In genomic region chr19:1796395-1797142, GRCh38 we compare ENCODE assay signal across 15 cellular contexts. TPM values are rescaled to one million over a fixed set of nuclear protein-coding genes. Genes with fewer than 3 reads are reported as not detected.
A peak's percentile ranks its signal among the peaks of the same experiment; 100 is the strongest.
DNase-seq lines count a peak whose midpoint lies in the region; ATAC-seq, FAIRE-seq and TF ChIP-seq lines count a peak whose summit lies in the region.
"Had no signal": no experiment of that assay in that cellular context is flagged by ENCODE, and none has a peak within 500 bp of the region (broad histone marks: within the 10 kb centered on the region; RNA-seq: fewer than 3 reads in every experiment).

No MANE protein-coding gene starts in this region.

- no peak overlapping the region for H2AFZ ChIP-seq in astrocyte (ENCODE audit: low read depth, low read length)

- H3K9ac ChIP-seq in NT2/D1 (ENCODE audit: insufficient read length, low read depth) (peak overlapping the region; percentile 18), astrocyte (ENCODE audit: low read length) (no peak overlapping the region), skeletal muscle satellite cell (ENCODE audit: low read depth, low read length) (no peak overlapping the region)

- DNase-seq in DMS53 (lab: John Stamatoyannopoulos, UW) (peak; percentile 27), DMS53 treated with DMSO at 0.1 percent for 48 hours (lab: John Stamatoyannopoulos, UW; ENCODE audit: unreplicated experiment) (no peak), NT2/D1 (ENCODE audit: low read depth, low spot score) (no peak), astrocyte (ENCODE audit: low read depth) (no peak), hippocampal formation (lab: John Stamatoyannopoulos, UW) (no peak), substantia nigra (lab: John Stamatoyannopoulos, UW) (no peak)
- DNase-seq: NCI-H2029 treated with DMSO at 0.1 percent for 48 hours, NCI-H510A, SIG-M5 had no signal

- no peak for FAIRE-seq in astrocyte (lab: Jason Lieb, UNC)

- H3K27me3 ChIP-seq in NT2/D1 (ENCODE audit: insufficient read depth, insufficient read length) (no peaks in the 10 kb centered on the region), astrocyte (ENCODE audit: insufficient read depth, low read length) (no peaks in the 10 kb centered on the region), skeletal muscle satellite cell (ENCODE audit: control insufficient read depth, insufficient read depth, low read length) (peaks cover 9% of the 10 kb centered on the region)

- H3K4me3 Mint-ChIP-seq in astrocyte (ENCODE audit: unreplicated experiment), result no peak overlapping the region
- H3K4me3 Mint-ChIP-seq: CD8-positive, alpha-beta memory T cell; H9 had no signal

- TF ChIP-seq CTCF in astrocyte (IDR thresholded peaks at IDR 0.05; ENCODE audit: insufficient read depth, low read depth, low read length), result no peak

- no peaks in the 10 kb centered on the region for H3K9me3 Mint-ChIP-seq in astrocyte (ENCODE audit: unreplicated experiment)
- H3K9me3 Mint-ChIP-seq: CD8-positive, alpha-beta memory T cell had no signal

- H3K4me1 Mint-ChIP-seq in astrocyte (ENCODE audit: low read depth, unreplicated experiment), result no peaks in the 10 kb centered on the region

- H4K20me1 ChIP-seq in astrocyte (ENCODE audit: insufficient read depth, low read length), result no peaks in the 10 kb centered on the region

- H3K36me3 ChIP-seq in NT2/D1 (ENCODE audit: insufficient read depth, insufficient read length, low read length) (peaks cover 5% of the 10 kb centered on the region), astrocyte (ENCODE audit: insufficient read depth, low read length) (no peaks in the 10 kb centered on the region), skeletal muscle satellite cell (ENCODE audit: insufficient read depth, low read length) (peaks cover 5% of the 10 kb centered on the region)

- no peaks in the 10 kb centered on the region for H3K79me2 ChIP-seq in astrocyte (ENCODE audit: insufficient read depth, low read length)

- H3K4me3 ChIP-seq in NT2/D1 (ENCODE audit: insufficient read length, low read depth), result no peak overlapping the region
- no peak overlapping the region for H3K4me3 ChIP-seq in astrocyte (ENCODE audit: insufficient read depth, low read depth, low read length)
- H3K4me3 ChIP-seq in skeletal muscle satellite cell (ENCODE audit: low read length), result no peak overlapping the region

- no peak for ATAC-seq in HG03565 (IDR thresholded peaks at IDR 0.05; ENCODE audit: unreplicated experiment)

- H3K36me3 Mint-ChIP-seq in astrocyte (ENCODE audit: low read depth, unreplicated experiment), result peaks cover 5% of the 10 kb centered on the region

- H3K4me1 ChIP-seq in NT2/D1 (ENCODE audit: insufficient read depth, insufficient read length) (peaks cover 14% of the 10 kb centered on the region), astrocyte (ENCODE audit: insufficient read depth, low read length) (no peaks in the 10 kb centered on the region), skeletal muscle satellite cell (ENCODE audit: control insufficient read depth, insufficient read depth, low read length) (peaks cover 8% of the 10 kb centered on the region)

- H3K4me2 ChIP-seq in astrocyte (ENCODE audit: low read length), result peak overlapping the region; percentile 56
- peak overlapping the region; percentile 94 for H3K4me2 ChIP-seq in skeletal muscle satellite cell (ENCODE audit: low read length)

- H3K9me3 ChIP-seq in NT2/D1 (ENCODE audit: insufficient read depth, low read length) (no peaks in the 10 kb centered on the region), astrocyte (ENCODE audit: insufficient read depth, low read depth, low read length) (no peaks in the 10 kb centered on the region), skeletal muscle satellite cell (replicated peaks; ENCODE audit: low read length) (no peaks in the 10 kb centered on the region)

- H3K27ac ChIP-seq in astrocyte (ENCODE audit: low read depth, low read length) (no peak overlapping the region), substantia nigra (ENCODE audit: low read depth, low read length, poor library complexity, severe bottlenecking) (no peak overlapping the region)
- H3K27ac ChIP-seq: 22Rv1, HL-60 had no signal

- no peak overlapping the region for H3K27ac Mint-ChIP-seq in astrocyte (ENCODE audit: unreplicated experiment)
- H3K27ac Mint-ChIP-seq: CD8-positive, alpha-beta memory T cell; H9 had no signal

- H3K27me3 Mint-ChIP-seq in astrocyte (ENCODE audit: low read depth, unreplicated experiment), result peaks cover 2% of the 10 kb centered on the region

RNA-seq across cellular contexts. Expression of gene ATP8B3, which starts 15.5 kb away (rescaled TPM):
- 3.0 and 4.4 TPM in 2 replicates for total RNA-seq in astrocyte
- 0.76 and 0.87 TPM in 2 replicates for total RNA-seq in skeletal muscle satellite cell (2012; rRNA removed)

RNA-seq across cellular contexts. Expression of gene ONECUT3, which starts 43.3 kb away (rescaled TPM):
- not detected in 2 replicates for total RNA-seq in astrocyte
- total RNA-seq in skeletal muscle satellite cell (2012; rRNA removed), result not detected in 2 replicates
- total RNA-seq: CD8-positive, alpha-beta memory T cell had no signal

RNA-seq across cellular contexts. Expression of gene REXO1, which starts 51.7 kb away (rescaled TPM):
- 35.5 and 36.2 TPM in 2 replicates for total RNA-seq in astrocyte
- 10.7 and 13.7 TPM in 2 replicates for total RNA-seq in skeletal muscle satellite cell (2012; rRNA removed)
